ENCODE assay signal across 8 cellular contexts in genomic region chr7:94907420-94908203, GRCh38. TPM values are rescaled to one million over a fixed set of nuclear protein-coding genes. Genes with fewer than 3 reads are reported as not detected.
DNase-seq lines count a peak whose midpoint lies in the region; ATAC-seq and TF ChIP-seq lines count a peak whose summit lies in the region.

PPP1R9A (plus strand) TSS chr7:94907594; CDS start chr7:94910114, 2,520 bp downstream.

- DNase-seq in DMS53 treated with DMSO at 0.1 percent for 48 hours (lab: John Stamatoyannopoulos, UW; ENCODE audit: unreplicated experiment) (peak; percentile 53), HuH-7 (ENCODE audit: low spot score) (peak; percentile 68), SK-N-MC (ENCODE audit: low read depth, low spot score) (no peak), fibroblast of villous mesenchyme (ENCODE audit: low read depth) (no peak), myocyte (ENCODE audit: low read depth) (peak; percentile 79), vagina (ENCODE audit: extremely low spot score in 2 of 2) (no peak)

- H3K4me3 ChIP-seq in SK-N-MC: peak within 1 kb of the TSS; percentile 93
- H3K4me3 ChIP-seq in fibroblast of villous mesenchyme (ENCODE audit: low read depth, low read length): peak within 1 kb of the TSS; percentile 50
- H3K4me3 ChIP-seq in vagina: peak within 1 kb of the TSS; percentile 46 to 64

- no peaks in the 10 kb centered on the region for H3K36me3 ChIP-seq in SK-N-MC (ENCODE audit: insufficient read depth, low read length)
- H3K36me3 ChIP-seq in vagina: no peaks in the 10 kb centered on the region

- H3K9ac ChIP-seq in SK-N-MC (ENCODE audit: insufficient read length): peak within 1 kb of the TSS; percentile 71

- intact Hi-C loops in vagina (cut with DNase I): no loop called here

- no peak for TF ChIP-seq POLR2A in vagina (IDR thresholded peaks at IDR 0.05)

- no peaks in the 10 kb centered on the region for H3K27me3 ChIP-seq in vagina

- 0 out of 2 replicates have a peak within 1 kb of the TSS, but pooled peaks have one; percentile 11 for H3K27ac ChIP-seq in SK-N-MC
- H3K27ac ChIP-seq in vagina: no peak within 1 kb of the TSS

- H3K9me3 ChIP-seq in SK-N-MC (ENCODE audit: low read depth, low read length): no peaks in the 10 kb centered on the region
- no peaks in the 10 kb centered on the region for H3K9me3 ChIP-seq in vagina

- ATAC-seq in GM18502 (IDR thresholded peaks at IDR 0.05; ENCODE audit: poor library complexity, unreplicated experiment) (no peak), GM21515 (IDR thresholded peaks at IDR 0.05; ENCODE audit: unreplicated experiment) (no peak)

- TF ChIP-seq CTCF in fibroblast of villous mesenchyme (IDR thresholded peaks at IDR 0.05; ENCODE audit: insufficient read depth, low read depth, low read length) (no peak), vagina (IDR thresholded peaks at IDR 0.05) (no peak)

- H3K4me1 ChIP-seq in vagina: peaks cover 4% of the 10 kb centered on the region

RNA-seq across cellular contexts. Expression of gene PPP1R9A, which starts in this region (rescaled TPM):
- under 0.01 TPM in 2 replicates for total RNA-seq in fibroblast of villous mesenchyme
- 8.5 and 10.1 TPM in 2 replicates for total RNA-seq in myocyte
- 1.7 TPM for polyA plus RNA-seq in myocyte (2012)
- total RNA-seq in vagina: 1.5 TPM

Comparison
In these comparisons a context has a peak if more than half of its experiments do, and no peak if none do; other contexts are left out.
1. DNase-seq: peak in DMS53 treated with DMSO at 0.1 percent for 48 hours (single experiment), HuH-7 (single experiment) and myocyte (single experiment); none in SK-N-MC (single experiment), fibroblast of villous mesenchyme (single experiment) and vagina (0 of 2).
2. Peak in every context shown above with its lines, with median percentiles within 50 percentile points of each other: H3K4me3 ChIP-seq.